In genomic region chr2:62409442-62409841, GRCh38 we compare ENCODE assay signal across 1 cellular context.
TF ChIP-seq lines count a peak whose summit lies in the region.

No MANE protein-coding gene starts in this region.

TF ChIP-seq in H1, 55 proteins besides CTCF, POLR2A, EP300 and RAD21:
- TF ChIP-seq NANOG (IDR thresholded peaks at IDR 0.05; ENCODE audit: insufficient read depth, low read depth, low read length, poor library complexity, severe bottlenecking) (no peak), ATF3 (IDR thresholded peaks at IDR 0.05; ENCODE audit: insufficient read depth, low read depth, low read length) (no peak), KDM5A (IDR thresholded peaks at IDR 0.05; ENCODE audit: low read length) (no peak), TAF7 (optimal IDR thresholded peaks at IDR 0.05; ENCODE audit: borderline replicate concordance, low read depth, low read length) (no peak), TAF1 (IDR thresholded peaks at IDR 0.05; ENCODE audit: low read depth, low read length) (no peak)
